Comparison of ENCODE assay signal across 9 cellular contexts in the genomic region with DNA sequence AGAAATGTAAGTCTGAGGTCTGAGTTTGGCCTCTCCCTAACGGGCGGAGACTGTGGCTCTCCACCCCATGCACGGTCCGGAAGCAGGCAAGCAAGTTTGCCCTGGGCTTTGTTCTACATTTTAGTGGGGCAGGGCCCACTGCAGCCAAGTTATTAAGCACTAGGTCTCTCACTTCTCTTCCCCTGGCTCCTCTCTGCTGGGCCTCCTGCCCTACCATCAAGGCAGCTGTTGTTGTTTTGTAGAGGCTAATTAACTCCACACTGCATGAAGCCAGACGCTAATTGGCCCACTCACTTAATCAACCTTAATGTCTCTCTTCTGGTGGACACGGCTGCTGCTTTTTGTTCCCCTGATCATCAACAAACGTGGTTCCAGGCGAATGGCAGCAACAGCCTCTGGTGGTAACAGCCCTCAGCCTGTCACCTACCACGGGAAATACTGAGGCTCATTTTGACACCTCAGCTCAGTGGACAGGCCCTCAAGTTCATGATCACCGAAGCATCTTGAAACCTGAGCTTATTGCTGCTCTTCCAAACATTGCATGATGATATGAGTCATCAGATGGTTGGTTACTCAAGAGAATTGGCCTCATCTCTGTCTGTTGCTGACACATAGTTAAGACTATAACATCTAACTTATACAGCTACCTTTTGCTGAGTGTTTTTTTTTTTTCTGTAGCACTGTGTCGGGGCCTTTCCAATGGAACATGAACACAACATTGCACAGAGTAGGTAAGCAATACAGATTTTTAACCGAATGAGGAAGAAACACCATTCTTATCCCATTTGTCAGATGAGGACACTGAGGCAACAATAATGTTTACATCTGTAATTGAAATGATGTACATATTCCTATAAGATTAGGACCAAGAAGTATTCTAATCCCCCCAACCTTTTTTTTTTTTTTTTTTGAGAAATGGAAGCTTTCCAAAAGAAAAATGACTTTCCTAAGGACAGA. TPM values are rescaled to one million over a fixed set of nuclear protein-coding genes. Genes with fewer than 3 reads are reported as not detected.
DNase-seq lines count a peak whose midpoint lies in the region; ATAC-seq lines count a peak whose summit lies in the region.
"Had no signal": no experiment of that assay in that cellular context is flagged by ENCODE, and none has a peak within 500 bp of the region (broad histone marks: within the 10 kb centered on the region; RNA-seq: fewer than 3 reads in every experiment).

No MANE protein-coding gene starts in this region.

- H3K36me3 Mint-ChIP-seq in activated CD4-positive, alpha-beta memory T cell treated with anti-CD3 and anti-CD28 coated beads, Interleukin-2, amount 10 ng/mL, durations not matched to agents 7 days and 5 days (ENCODE audit: low read depth) = no peaks in the 10 kb centered on the region

- H3K27me3 Mint-ChIP-seq in activated CD4-positive, alpha-beta memory T cell treated with anti-CD3 and anti-CD28 coated beads, Interleukin-2, amount 10 ng/mL, durations not matched to agents 7 days and 5 days = peaks cover 44% of the 10 kb centered on the region

- H3K4me1 Mint-ChIP-seq in activated CD4-positive, alpha-beta memory T cell treated with anti-CD3 and anti-CD28 coated beads, Interleukin-2, amount 10 ng/mL, durations not matched to agents 7 days and 5 days = no peaks in the 10 kb centered on the region

- DNase-seq in Daoy (ENCODE audit: low read depth) (peak; percentile 64), NOMO-1 (lab: John Stamatoyannopoulos, UW; ENCODE audit: unreplicated experiment in 2 of 2) (peak; percentile 80 to 96), fibroblast of the conjunctiva (ENCODE audit: low read depth) (peak; percentile 84), mesenteric fat pad (ENCODE audit: low spot score) (no peak), activated T-cell treated with anti-CD3 and anti-CD28 coated beads for 4 hours (no peak)
- no peak for DNase-seq in activated CD4-positive, alpha-beta memory T cell treated with anti-CD3 and anti-CD28 coated beads, Interleukin-2, amount 10 ng/mL, durations not matched to agents 7 days and 5 days

- CTCF ChIA-PET in activated CD4-positive, alpha-beta memory T cell treated with anti-CD3 and anti-CD28 coated beads, Interleukin-2, amount 10 ng/mL, durations not matched to agents 7 days and 5 days (lab: Charles Lee) = no interaction called here

- POLR2A ChIA-PET in activated CD4-positive, alpha-beta memory T cell treated with anti-CD3 and anti-CD28 coated beads, Interleukin-2, amount 10 ng/mL, durations not matched to agents 7 days and 5 days (lab: Charles Lee) = no interaction called here

- H3K4me3 Mint-ChIP-seq in activated CD4-positive, alpha-beta memory T cell treated with anti-CD3 and anti-CD28 coated beads, Interleukin-2, amount 10 ng/mL, durations not matched to agents 7 days and 5 days = no peak overlapping the region
- H3K4me3 Mint-ChIP-seq: T-helper 1 cell treated with Interleukin-12 subunit alpha and Interleukin-12 subunit beta and Interleukin-4 antibody, amounts not matched to agents 30 μg/mL and 1 μg/mL, for 36 hours had no signal

- ATAC-seq in GM19452 (IDR thresholded peaks at IDR 0.05; ENCODE audit: unreplicated experiment) (peak; percentile 90), HG03442 (IDR thresholded peaks at IDR 0.05; ENCODE audit: unreplicated experiment) (peak; percentile 87)

- H3K27ac Mint-ChIP-seq in activated CD4-positive, alpha-beta memory T cell treated with anti-CD3 and anti-CD28 coated beads, Interleukin-2, amount 10 ng/mL, durations not matched to agents 7 days and 5 days = no peak overlapping the region
- H3K27ac Mint-ChIP-seq: T-helper 1 cell treated with Interleukin-12 subunit alpha and Interleukin-12 subunit beta and Interleukin-4 antibody, amounts not matched to agents 30 μg/mL and 1 μg/mL, for 36 hours had no signal

- peaks cover 2% of the 10 kb centered on the region for H3K9me3 Mint-ChIP-seq in activated CD4-positive, alpha-beta memory T cell treated with anti-CD3 and anti-CD28 coated beads, Interleukin-2, amount 10 ng/mL, durations not matched to agents 7 days and 5 days

RNA-seq across cellular contexts. Expression of gene LMO2, which starts 20.8 kb away (rescaled TPM):
- 2.0 and 6.0 TPM in 2 replicates for total RNA-seq in Daoy (2014; rRNA removed; shearing (Covaris generic))
- not detected for total RNA-seq in activated CD4-positive, alpha-beta memory T cell treated with anti-CD3 and anti-CD28 coated beads, Interleukin-2, amount 10 ng/mL, durations not matched to agents 7 days and 5 days
- 27.3 TPM for total RNA-seq in mesenteric fat pad

Comparison
In these comparisons a context has a peak if more than half of its experiments do, and no peak if none do; other contexts are left out.
1. DNase-seq: peak in Daoy (single experiment), NOMO-1 (2 of 2) and fibroblast of the conjunctiva (single experiment); none in activated CD4-positive, alpha-beta memory T cell treated with anti-CD3 and anti-CD28 coated beads, Interleukin-2, amount 10 ng/mL, durations not matched to agents 7 days and 5 days (single experiment), mesenteric fat pad (single experiment) and activated T-cell treated with anti-CD3 and anti-CD28 coated beads for 4 hours (single experiment).